Comparison of ENCODE assay signal across 22 cellular contexts in genomic region chr2:41329075-41329474, GRCh38.
"Had no signal": no experiment of that assay in that cellular context is flagged by ENCODE, and none has a peak within 500 bp of the region (broad histone marks: within the 10 kb centered on the region; RNA-seq: fewer than 3 reads in every experiment).

No MANE protein-coding gene starts in this region.

- H3K27me3 ChIP-seq: brain microvascular endothelial cell, dorsolateral prefrontal cortex had no signal

- H3K27ac ChIP-seq: brain microvascular endothelial cell, coronary artery, dorsolateral prefrontal cortex, WERI-Rb-1 had no signal

- H3K36me3 ChIP-seq: brain microvascular endothelial cell, WERI-Rb-1 had no signal

- DNase-seq: activated B cell treated with CpG ODN at 0.5 μM for 24 hours; activated CD4-positive, alpha-beta T cell treated with anti-CD3 and anti-CD28 coated beads for 48 hours; activated CD4-positive, alpha-beta T cell treated with anti-CD3 and anti-CD28 coated beads, Interleukin-2, amount 50 U/mL, for 1 hour; activated CD4-positive, alpha-beta T cell treated with anti-CD3 and anti-CD28 coated beads, Interleukin-2, amount 50 U/mL, for 48 hours; activated CD8-positive, alpha-beta memory T cell treated with anti-CD3 and anti-CD28 coated beads for 24 hours; activated CD8-positive, alpha-beta T cell treated with anti-CD3 and anti-CD28 coated beads for 36 hours; activated effector memory CD4-positive, alpha-beta T cell treated with Interleukin-2 at 50 U/mL for 16 hours; activated gamma-delta T cell treated with Interleukin-2 at 50 U/mL for 16 hours; activated naive CD4-positive, alpha-beta T cell treated with Interleukin-2 at 50 U/mL for 16 hours; activated T-cell treated with anti-CD3 and anti-CD28 coated beads, Interleukin-2, amount 50 U/mL, for 4 hours; amniotic stem cell; anterior cingulate cortex; brain microvascular endothelial cell; dorsolateral prefrontal cortex; effector memory CD4-positive, alpha-beta T cell; endodermal cell; foreskin fibroblast; head of caudate nucleus; hippocampal formation; T1000; WERI-Rb-1 had no signal

- H3K4me3 ChIP-seq: coronary artery, dorsolateral prefrontal cortex had no signal
